In genomic region chr20:63565699-63566335, GRCh38 we compare ENCODE assay signal across 25 cellular contexts. TPM values are rescaled to one million over a fixed set of nuclear protein-coding genes. Genes with fewer than 3 reads are reported as not detected.
"Had no signal": no experiment of that assay in that cellular context is flagged by ENCODE, and none has a peak within 500 bp of the region (broad histone marks: within the 10 kb centered on the region; RNA-seq: fewer than 3 reads in every experiment).

No MANE protein-coding gene starts in this region.

- FAIRE-seq: kidney had no signal

- H2AFZ ChIP-seq: parathyroid adenoma had no signal

- DNase-seq: activated B cell treated with CpG ODN at 0.5 μM for 24 hours; activated CD4-positive, alpha-beta memory T cell treated with anti-CD3 and anti-CD28 coated beads for 36 hours; activated CD4-positive, alpha-beta T cell treated with anti-CD3 and anti-CD28 coated beads for 4 hours; activated gamma-delta T cell treated with Interleukin-2 at 50 U/mL for 16 hours; activated T-cell treated with anti-CD3 and anti-CD28 coated beads for 4 hours; adrenal gland; effector CD8-positive, alpha-beta T cell; gastrocnemius medialis; heart left ventricle; kidney; stimulated activated CD4-positive, alpha-beta T cell treated with anti-CD3 and anti-CD28 coated beads, Interleukin-4, amount 100 ng/mL, for 4 hours; T-helper 9 cell; testis had no signal

- H3K79me2 ChIP-seq: parathyroid adenoma had no signal

- H3K4me3 ChIP-seq: adrenal gland, gastrocnemius medialis, heart left ventricle, lung, smooth muscle cell, testis had no signal

- H3K27me3 ChIP-seq: adrenal gland, gastrocnemius medialis, heart left ventricle, testis had no signal

- H3K4me1 ChIP-seq: adrenal gland, gastrocnemius medialis, parathyroid adenoma, testis had no signal

- H3K4me2 ChIP-seq: smooth muscle cell had no signal

- H3K9me3 ChIP-seq: adrenal gland, gastrocnemius medialis, heart left ventricle, testis had no signal

- ATAC-seq: activated naive CD4-positive, alpha-beta T cell treated with anti-CD3 and anti-CD28 coated beads, Interleukin-2, amount 50 U/mL, for 72 hours; esophagus mucosa; gastrocnemius medialis; left lobe of liver; natural killer cell treated with Interleukin-12 subunit alpha and Interleukin-12 subunit beta and Interleukin-15 and Interleukin-18, amount 100 ng/mL, for 72 hours; stimulated activated memory B cell treated with anti-CD40 and anti-IgM and Interleukin-4, amounts not matched to agents 10 μg/mL and 1 μg/mL and 100 μg/mL, for 72 hours had no signal

- H3K9ac ChIP-seq: parathyroid adenoma had no signal

- H3K27ac ChIP-seq: adrenal gland, gastrocnemius medialis, heart left ventricle, parathyroid adenoma, testis had no signal

RNA-seq across cellular contexts. Expression of gene FNDC11, which starts 11.9 kb away (rescaled TPM):
- total RNA-seq: left lobe of liver had no signal

RNA-seq across cellular contexts. Expression of gene SRMS, which starts 18.3 kb away (rescaled TPM):
- total RNA-seq: activated CD4-positive, alpha-beta memory T cell treated with anti-CD3 and anti-CD28 coated beads for 36 hours; activated naive CD4-positive, alpha-beta T cell treated with anti-CD3 and anti-CD28 coated beads, Interleukin-2, amount 50 U/mL, for 72 hours; activated T-helper 1 cell treated with anti-CD3 and anti-CD28 coated beads, Interleukin-12 subunit alpha, Interleukin-12 subunit beta, Interleukin-2, Interleukin-4 antibody, amounts not matched to agents 30 ng/mL and 10 ng/mL and 1 ng/mL, durations not matched to agents 14 hours and 24 hours and 36 hours; adrenal gland; cerebellum; gastrocnemius medialis; heart left ventricle; left lobe of liver; lung; mesothelial cell of epicardium; natural killer cell treated with Interleukin-12 subunit alpha and Interleukin-12 subunit beta and Interleukin-15 and Interleukin-18, amount 100 ng/mL, for 72 hours; sciatic nerve; smooth muscle cell had no signal
- polyA plus RNA-seq: adrenal gland, heart left ventricle, smooth muscle cell had no signal

RNA-seq across cellular contexts. Expression of gene PTK6, which starts 28.6 kb away (rescaled TPM):
- total RNA-seq: cerebellum, smooth muscle cell had no signal
